In the genomic region with DNA sequence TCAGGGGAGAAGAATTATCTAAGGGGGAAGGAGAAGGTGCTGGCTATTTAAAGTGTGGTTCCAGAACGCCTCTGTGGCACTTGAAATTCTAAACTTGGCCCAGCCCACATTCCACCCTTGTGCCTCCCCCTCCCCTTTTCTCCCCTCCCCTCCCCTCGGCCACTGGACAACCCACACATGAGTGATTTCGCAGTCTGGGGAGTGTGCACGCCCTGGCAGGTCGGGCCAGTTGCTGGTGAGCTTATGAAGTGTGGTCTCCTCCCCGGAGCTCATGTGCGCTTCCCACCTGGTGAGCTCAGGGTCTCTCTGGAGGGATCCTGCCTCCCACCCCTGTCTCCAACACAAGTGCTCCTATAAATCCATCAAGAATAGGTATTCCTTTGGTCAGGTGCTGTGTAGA, we compare ENCODE assay signal across 1 cellular context.
TF ChIP-seq lines count a peak whose summit lies in the region.

A gene (minus strand): TSS at position 20 of the 400 bp plus-strand sequence. CDS start 2,784 bp downstream, outside the sequence.

TF ChIP-seq in HepG2, 621 proteins besides CTCF, POLR2A, EP300 and RAD21:
- TF ChIP-seq ASH2L (IDR thresholded peaks at IDR 0.05; ENCODE audit: insufficient read length, low read depth, low read length) (no peak), HNRNPK (IDR thresholded peaks at IDR 0.05; ENCODE audit: low read depth, low read length, poor library complexity, severe bottlenecking) (peak; percentile 24)
TF ChIP-seq in HepG2: peak in this region for 1.
